ENCODE assay signal across 4 cellular contexts in the genomic region with DNA sequence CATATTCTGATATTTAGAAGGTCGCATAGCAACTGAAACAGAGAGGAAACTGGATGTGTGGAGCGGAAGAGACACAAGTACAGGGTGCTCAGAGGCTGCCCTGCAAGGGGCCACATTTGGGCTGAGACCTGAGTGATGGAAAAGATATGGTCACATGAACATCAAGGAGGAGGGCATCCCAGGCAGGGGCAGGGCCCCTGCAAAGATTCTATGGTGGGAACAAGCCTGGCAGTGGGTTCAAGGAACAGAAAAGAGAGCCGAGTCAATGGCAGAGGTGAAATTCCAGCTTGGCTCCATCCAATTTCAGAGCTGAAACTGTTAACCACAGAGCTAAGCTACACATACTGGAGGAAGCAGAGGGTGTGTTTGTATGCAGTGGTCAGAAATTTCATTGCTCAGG.
"Had no signal": no experiment of that assay in that cellular context is flagged by ENCODE, and none has a peak within 500 bp of the region (broad histone marks: within the 10 kb centered on the region; RNA-seq: fewer than 3 reads in every experiment).

No MANE protein-coding gene starts in this region.

- H2AFZ ChIP-seq: GM23338 had no signal

- DNase-seq: H9, HFFc6, IMR-90 had no signal

- H3K27ac Mint-ChIP-seq: GM23338, H9, HFFc6 had no signal

- H3K4me3 ChIP-seq: GM23338 had no signal

- H3K4me3 Mint-ChIP-seq: GM23338, H9, HFFc6 had no signal

- H3K9me3 Mint-ChIP-seq: GM23338 had no signal

- H3K4me2 ChIP-seq: GM23338 had no signal
